Comparison of ENCODE assay signal across 2 cellular contexts in genomic region chr7:437293-438280, GRCh38.
TF ChIP-seq lines count a peak whose summit lies in the region.

No MANE protein-coding gene starts in this region.

TF ChIP-seq in SK-N-SH treated with all-trans-retinoic acid at 6 μM for 48 hours, 23 proteins besides CTCF, POLR2A, EP300 and RAD21 (continued from another document):
- TF ChIP-seq SNAI2 (CRISPR knock-in tag; IDR thresholded peaks at IDR 0.05) = no peak
- no peak for TF ChIP-seq ARNTL (CRISPR knock-in tag; IDR thresholded peaks at IDR 0.05; ENCODE audit: borderline replicate concordance, low read depth)
- no peak for TF ChIP-seq TOX (CRISPR knock-in tag; IDR thresholded peaks at IDR 0.05; ENCODE audit: borderline replicate concordance)
- no peak for TF ChIP-seq ZFP3 (CRISPR knock-in tag; IDR thresholded peaks at IDR 0.05)
- TF ChIP-seq ESRRG (CRISPR knock-in tag; IDR thresholded peaks at IDR 0.05) = no peak
- TF ChIP-seq ZNF565 (CRISPR knock-in tag; conservative IDR thresholded peaks at IDR 0.05; ENCODE audit: low read depth) = no peak
- TF ChIP-seq PPARA (CRISPR knock-in tag; IDR thresholded peaks at IDR 0.05; ENCODE audit: borderline replicate concordance) = no peak

TF ChIP-seq in SK-N-SH, 30 proteins besides CTCF, POLR2A, EP300 and RAD21 (continued from another document):
- no peak for TF ChIP-seq MAX (IDR thresholded peaks at IDR 0.05; ENCODE audit: low read depth)
- no peak for TF ChIP-seq CHD2 (IDR thresholded peaks at IDR 0.05; ENCODE audit: low read length, partially characterized antibody)
- TF ChIP-seq RXRA (IDR thresholded peaks at IDR 0.05; ENCODE audit: borderline replicate concordance, low read depth) = no peak
- TF ChIP-seq SIN3A (IDR thresholded peaks at IDR 0.05; ENCODE audit: borderline replicate concordance, low read depth, low read length) = no peak
- TF ChIP-seq EZH2phosphoT487 (IDR thresholded peaks at IDR 0.05; ENCODE audit: borderline replicate concordance, low read depth) = no peak
